15 cellular contexts compared by ENCODE assay signal in the genomic region with DNA sequence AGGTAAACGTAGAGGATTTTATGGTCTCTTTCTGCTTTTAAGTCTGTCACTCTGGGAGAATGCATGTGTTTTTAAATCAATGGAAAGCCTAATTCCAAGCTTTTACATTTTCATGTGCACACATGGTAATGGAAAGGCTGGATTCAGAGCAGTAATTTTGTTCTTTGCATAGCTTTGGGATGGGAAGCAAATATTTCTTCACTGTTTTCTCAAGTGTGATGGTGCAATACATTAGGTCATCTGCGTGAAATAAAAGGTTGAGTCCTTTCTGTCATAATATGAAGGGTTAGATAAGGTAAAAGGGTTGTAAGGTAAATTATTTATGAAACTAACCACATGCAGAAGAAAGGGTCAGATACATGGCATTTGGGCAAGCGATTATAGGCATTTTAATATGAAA.
"Had no signal": no experiment of that assay in that cellular context is flagged by ENCODE, and none has a peak within 500 bp of the region (broad histone marks: within the 10 kb centered on the region; RNA-seq: fewer than 3 reads in every experiment).

No MANE protein-coding gene starts in this region.

- H3K4me1 Mint-ChIP-seq: immature natural killer cell, nephron progenitor cell had no signal

- H3K9me3 Mint-ChIP-seq: activated CD8-positive, alpha-beta T cell treated with anti-CD3 and anti-CD28 coated beads for 36 hours; activated naive CD4-positive, alpha-beta T cell treated with anti-CD3 and anti-CD28 coated beads for 36 hours; dendritic cell treated with granulocyte-macrophage colony-stimulating factor and Interleukin-4, amounts not matched to agents 40 ng/mL and 50 ng/mL, for 4 days; effector memory CD8-positive, alpha-beta T cell; nephron progenitor cell had no signal

- H3K27me3 Mint-ChIP-seq: activated CD8-positive, alpha-beta T cell treated with anti-CD3 and anti-CD28 coated beads for 36 hours; dendritic cell treated with granulocyte-macrophage colony-stimulating factor and Interleukin-4, amounts not matched to agents 40 ng/mL and 50 ng/mL, for 4 days; effector memory CD8-positive, alpha-beta T cell; type B pancreatic cell had no signal

- H3K4me3 ChIP-seq: suprapubic skin had no signal

- ATAC-seq: activated CD8-positive, alpha-beta T cell treated with anti-CD3 and anti-CD28 coated beads for 36 hours; effector memory CD8-positive, alpha-beta T cell; left colon had no signal

- DNase-seq: activated CD8-positive, alpha-beta T cell treated with anti-CD3 and anti-CD28 coated beads for 36 hours; activated naive CD4-positive, alpha-beta T cell treated with anti-CD3 and anti-CD28 coated beads for 36 hours; effector memory CD8-positive, alpha-beta T cell; glutamatergic neuron; immature natural killer cell; left colon; mesendoderm; nephron progenitor cell; stimulated activated CD4-positive, alpha-beta T cell treated with anti-CD3 and anti-CD28 coated beads, Interleukin-2, amount 100 ng/mL, for 48 hours; stimulated activated naive CD4-positive, alpha-beta T cell treated with Interleukin-2 at 50 U/mL for 16 hours; T1000 had no signal

- H3K27ac Mint-ChIP-seq: activated CD8-positive, alpha-beta T cell treated with anti-CD3 and anti-CD28 coated beads for 36 hours; activated naive CD4-positive, alpha-beta T cell treated with anti-CD3 and anti-CD28 coated beads for 36 hours; brain; dendritic cell treated with granulocyte-macrophage colony-stimulating factor and Interleukin-4, amounts not matched to agents 40 ng/mL and 50 ng/mL, for 4 days; effector memory CD8-positive, alpha-beta T cell; immature natural killer cell; nephron progenitor cell; type B pancreatic cell had no signal

- H3K4me3 Mint-ChIP-seq: activated CD8-positive, alpha-beta T cell treated with anti-CD3 and anti-CD28 coated beads for 36 hours; activated naive CD4-positive, alpha-beta T cell treated with anti-CD3 and anti-CD28 coated beads for 36 hours; brain; dendritic cell treated with granulocyte-macrophage colony-stimulating factor and Interleukin-4, amounts not matched to agents 40 ng/mL and 50 ng/mL, for 4 days; effector memory CD8-positive, alpha-beta T cell; immature natural killer cell; nephron progenitor cell; type B pancreatic cell had no signal

- H3K36me3 Mint-ChIP-seq: brain, immature natural killer cell, type B pancreatic cell had no signal

- H3K27ac ChIP-seq: suprapubic skin had no signal

- H3K36me3 ChIP-seq: suprapubic skin had no signal

- H3K9me3 ChIP-seq: suprapubic skin had no signal

- H3K27me3 ChIP-seq: suprapubic skin had no signal
